ENCODE assay signal across 9 cellular contexts in the genomic region with DNA sequence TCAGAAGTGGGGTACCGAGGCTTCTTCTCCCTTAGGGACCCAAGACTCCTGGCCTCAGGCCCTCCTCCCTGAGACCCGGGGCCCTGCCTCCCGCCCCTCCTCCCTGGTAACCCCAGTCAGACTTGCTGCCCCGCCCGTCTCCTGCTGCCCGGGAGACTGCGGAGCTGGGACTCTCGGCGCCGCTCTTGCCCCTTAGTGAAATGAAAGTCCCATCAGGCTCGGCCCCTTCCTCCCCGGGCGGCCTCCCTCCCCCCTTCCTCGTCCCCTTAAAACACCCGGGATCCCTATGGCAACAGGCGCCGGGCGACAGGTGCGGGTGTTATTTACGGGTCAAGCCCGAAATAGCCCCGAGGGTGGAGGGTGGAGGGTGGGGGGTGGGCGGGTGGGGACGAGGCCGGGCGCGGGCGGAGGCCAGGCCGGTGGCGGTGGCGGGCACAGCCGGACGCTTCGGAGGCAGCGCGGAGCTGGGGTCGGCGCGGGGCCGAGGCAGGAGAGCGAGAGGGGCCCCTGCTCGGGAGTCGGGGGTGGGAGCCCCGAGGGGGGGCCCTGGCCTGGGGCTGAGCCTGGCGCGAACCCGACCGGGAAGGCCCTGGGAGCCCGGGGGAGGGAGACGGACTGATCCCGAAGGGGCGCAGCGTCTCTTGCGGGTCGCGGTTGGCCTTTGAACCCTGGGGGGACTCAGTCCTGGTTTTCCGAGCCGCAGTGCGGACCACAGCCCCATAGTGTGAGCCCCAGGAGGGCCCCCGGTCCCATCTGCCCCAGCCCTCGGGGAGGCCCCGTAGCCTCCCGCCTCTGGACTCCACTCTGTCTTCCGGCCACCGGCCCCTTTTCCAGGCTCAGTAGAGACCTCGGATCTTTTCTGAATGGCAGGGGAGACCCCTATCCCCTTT. TPM values are rescaled to one million over a fixed set of nuclear protein-coding genes. Genes with fewer than 3 reads are reported as not detected.
DNase-seq lines count a peak whose midpoint lies in the region; ATAC-seq and TF ChIP-seq lines count a peak whose summit lies in the region.
"Had no signal": no experiment of that assay in that cellular context is flagged by ENCODE, and none has a peak within 500 bp of the region (broad histone marks: within the 10 kb centered on the region; RNA-seq: fewer than 3 reads in every experiment).

A gene with protein sequence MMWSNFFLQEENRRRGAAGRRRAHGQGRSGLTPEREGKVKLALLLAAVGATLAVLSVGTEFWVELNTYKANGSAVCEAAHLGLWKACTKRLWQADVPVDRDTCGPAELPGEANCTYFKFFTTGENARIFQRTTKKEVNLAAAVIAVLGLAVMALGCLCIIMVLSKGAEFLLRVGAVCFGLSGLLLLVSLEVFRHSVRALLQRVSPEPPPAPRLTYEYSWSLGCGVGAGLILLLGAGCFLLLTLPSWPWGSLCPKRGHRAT (plus strand): TSS at position 414 of the 890 bp plus-strand sequence. CDS start 1,241 bp downstream, outside the sequence.

- H3K36me3 ChIP-seq in MG63, result no peaks in the 10 kb centered on the region

- intact Hi-C loops in CD14-positive monocyte (cut with micrococcal nuclease), result no loop called here

- no peak for ATAC-seq in GM19395 (IDR thresholded peaks at IDR 0.05; ENCODE audit: unreplicated experiment)
- ATAC-seq in GM21528 (IDR thresholded peaks at IDR 0.05; ENCODE audit: low FRiP score, unreplicated experiment), result no peak

- H3K27ac Mint-ChIP-seq in CD14-positive monocyte, result peak within 1 kb of the TSS in 1 of 7 donors; percentile 56
- peak within 1 kb of the TSS in 2 of 3 experiments; percentile 23 to 46 for H3K27ac Mint-ChIP-seq in nephron
- H3K27ac Mint-ChIP-seq: IgD-negative memory B cell had no signal

- H3K4me3 Mint-ChIP-seq in CD14-positive monocyte, result peak within 1 kb of the TSS; percentile 75 to 88
- H3K4me3 Mint-ChIP-seq in nephron, result peak within 1 kb of the TSS; percentile 74 to 83 (median 81)

- H3K4me1 Mint-ChIP-seq in CD14-positive monocyte (peaks cover 5% of the 10 kb centered on the region), nephron (peaks cover 14% of the 10 kb centered on the region)
- H3K4me1 Mint-ChIP-seq: IgD-negative memory B cell had no signal

- H3K27me3 Mint-ChIP-seq in CD14-positive monocyte (ENCODE audit: low read depth in 3 of 3) (peaks cover 58 to 72% (median 60%) of the 10 kb centered on the region in 3 donors), nephron (ENCODE audit: low read depth) (peaks cover 42% of the 10 kb centered on the region)

- no peaks in the 10 kb centered on the region for H3K9me3 ChIP-seq in MG63

- H3K36me3 Mint-ChIP-seq in CD14-positive monocyte (peaks cover 5 to 7% of the 10 kb centered on the region in 2 donors), nephron (ENCODE audit: low read depth) (no peaks in the 10 kb centered on the region)
- H3K36me3 Mint-ChIP-seq: IgD-negative memory B cell had no signal

- H3K9me3 Mint-ChIP-seq in CD14-positive monocyte (peaks cover 0 to 15% (median 9%) of the 10 kb centered on the region in 7 donors), nephron (no peaks in the 10 kb centered on the region)

- TF ChIP-seq CTCF in CD14-positive monocyte (IDR thresholded peaks at IDR 0.05) (no peak), nephron (IDR thresholded peaks at IDR 0.05; ENCODE audit: unreplicated experiment in 3 of 3) (no peak)

- DNase-seq in CD14-positive monocyte (ENCODE audit: low spot score) (no peak), MG63 (peak; percentile 44), dermis blood vessel endothelial cell (peak; percentile 67), GOT3 (lab: John Stamatoyannopoulos, UW) (no peak), NCI-H128 (lab: John Stamatoyannopoulos, UW; ENCODE audit: unreplicated experiment) (no peak)

- no peaks in the 10 kb centered on the region for H3K27me3 ChIP-seq in MG63

- H3K4me3 ChIP-seq in MG63, result no peak within 1 kb of the TSS

RNA-seq across cellular contexts. Expression of the gene that starts here (rescaled TPM):
- polyA plus RNA-seq in CD14-positive monocyte, result under 1 TPM in 1 of 2 donors, not detected in 1; 0.18 TPM
- total RNA-seq in MG63 (2014; rRNA removed; shearing (Covaris generic); ENCODE audit: low replicate concordance), result 0.43 TPM in 1 of 2 replicates, not detected in the other
- 0.84 and 0.85 TPM in 2 replicates for total RNA-seq in dermis blood vessel endothelial cell
- polyA plus RNA-seq: IgD-negative memory B cell had no signal

Comparison
In these comparisons a context has a peak if more than half of its experiments do, and no peak if none do; other contexts are left out.
1. Peak in DNase-seq in MG63; RNA of the gene not detected or under 1 TPM.
2. Peak in DNase-seq in dermis blood vessel endothelial cell; RNA of the gene not detected or under 1 TPM.